In the genomic region with DNA sequence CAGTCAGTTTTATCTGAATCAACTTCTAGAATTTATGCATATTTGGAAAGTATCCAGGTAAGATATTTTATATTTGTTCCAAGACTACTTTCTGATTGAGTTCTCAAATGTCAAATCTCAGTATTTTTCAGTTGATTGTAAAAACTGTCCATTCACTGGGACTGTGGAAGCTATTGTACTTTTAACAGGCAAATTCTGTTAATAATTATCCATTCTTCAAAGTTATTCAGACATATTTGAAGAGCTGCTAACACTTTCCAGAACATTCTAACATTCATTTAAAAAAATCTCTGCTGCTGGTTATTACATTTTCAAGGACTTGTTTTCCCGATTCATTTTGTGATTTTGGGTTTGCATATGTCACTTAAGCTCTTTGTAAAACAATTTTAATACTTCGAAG, we compare ENCODE assay signal across 7 cellular contexts. TPM values are rescaled to one million over a fixed set of nuclear protein-coding genes. Genes with fewer than 3 reads are reported as not detected.
"Had no signal": no experiment of that assay in that cellular context is flagged by ENCODE, and none has a peak within 500 bp of the region (broad histone marks: within the 10 kb centered on the region; RNA-seq: fewer than 3 reads in every experiment).

No MANE protein-coding gene starts in this region.

- H3K4me3 Mint-ChIP-seq: GM23338, H9 had no signal

- H3K9me3 Mint-ChIP-seq: GM23338, H9 had no signal

- DNase-seq: H9, HCEC 1CT, IMR-90 had no signal

- ATAC-seq: K562 had no signal

RNA-seq across cellular contexts. Expression of a gene that starts 59.7 kb away (rescaled TPM):
- total RNA-seq: GM23338, H1, H9, HT-29, IMR-90, K562 had no signal
